32 cellular contexts compared by ENCODE assay signal in the genomic region with DNA sequence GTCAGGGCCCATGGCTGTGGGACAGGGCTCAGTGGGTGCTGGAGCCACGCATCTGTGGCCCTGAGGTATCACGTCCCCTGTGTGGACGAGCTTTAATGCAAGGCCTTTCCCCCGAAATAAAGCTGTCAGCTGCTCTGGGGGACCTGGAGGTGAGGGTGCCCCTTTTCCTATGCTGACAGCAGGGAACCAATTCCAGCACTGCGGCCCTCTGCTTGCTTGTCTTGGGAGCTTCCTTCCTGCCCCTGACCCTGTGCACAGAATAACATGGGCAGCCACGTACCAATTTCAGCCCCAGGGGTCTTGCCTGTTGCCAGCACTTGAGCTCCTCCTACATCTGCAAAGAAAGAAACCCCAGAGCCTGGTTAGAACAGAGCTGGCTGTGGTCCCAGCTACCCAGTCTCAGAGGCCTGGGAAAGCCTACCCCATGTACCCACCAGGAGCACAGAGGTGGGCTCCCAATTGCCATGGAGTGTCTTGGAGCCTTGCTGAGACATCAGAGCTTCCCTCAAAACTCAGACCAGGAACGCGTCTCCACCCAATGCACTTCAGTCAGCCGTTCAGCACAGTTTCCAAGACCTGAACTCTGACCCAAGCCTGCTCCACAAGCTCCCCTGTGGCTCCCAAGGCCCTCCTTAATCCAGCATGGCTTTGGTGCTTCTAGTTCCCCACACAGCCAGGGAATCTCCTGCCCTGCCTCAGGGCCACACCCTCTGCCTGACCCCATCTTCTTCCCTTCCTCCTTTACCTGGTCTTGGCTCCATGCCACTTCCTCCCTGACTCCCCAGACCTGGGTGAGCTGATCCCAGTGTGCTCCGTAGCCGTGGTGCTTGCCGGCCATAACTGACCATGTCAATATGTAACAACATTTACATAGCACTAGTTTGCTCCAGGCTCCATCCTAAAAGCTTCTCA. TPM values are rescaled to one million over a fixed set of nuclear protein-coding genes. Genes with fewer than 3 reads are reported as not detected.
DNase-seq lines count a peak whose midpoint lies in the region; ATAC-seq and TF ChIP-seq lines count a peak whose summit lies in the region.
"Had no signal": no experiment of that assay in that cellular context is flagged by ENCODE, and none has a peak within 500 bp of the region (broad histone marks: within the 10 kb centered on the region; RNA-seq: fewer than 3 reads in every experiment).

No MANE protein-coding gene starts in this region.

- CTCF ChIA-PET in activated CD8-positive, alpha-beta T cell treated with anti-CD3 and anti-CD28 coated beads, Interleukin-2, amount 10 ng/mL, durations not matched to agents 7 days and 5 days (lab: Charles Lee), result no interaction called here
- CTCF ChIA-PET in activated CD8-positive, alpha-beta T cell treated with anti-CD3 and anti-CD28 coated beads for 36 hours (lab: Charles Lee), result no interaction called here

- no peak overlapping the region for H3K27ac ChIP-seq in sigmoid colon
- H3K27ac ChIP-seq: 22Rv1; BLaER1 treated with 17β-estradiol and CSF1 and Interleukin-3, amounts not matched to agents 10 nM and 100 nM; brain microvascular endothelial cell; epithelial cell of prostate; KMS-11; Peyer's patch; transverse colon had no signal

- H3K27me3 Mint-ChIP-seq in activated CD8-positive, alpha-beta T cell treated with anti-CD3 and anti-CD28 coated beads, Interleukin-2, amount 10 ng/mL, durations not matched to agents 7 days and 5 days (ENCODE audit: low read depth), result peaks cover 4% of the 10 kb centered on the region
- no peaks in the 10 kb centered on the region for H3K27me3 Mint-ChIP-seq in activated CD8-positive, alpha-beta T cell treated with anti-CD3 and anti-CD28 coated beads for 36 hours
- no peaks in the 10 kb centered on the region for H3K27me3 Mint-ChIP-seq in activated T-helper 2 cell treated with anti-CD3 and anti-CD28 coated beads, Interferon-gamma antibody, Interleukin-2, Interleukin-4, amounts not matched to agents 10 μg/mL and 5 μg/mL and 100 μg/mL, durations not matched to agents 14 hours and 24 hours and 36 hours (ENCODE audit: low read depth)
- H3K27me3 Mint-ChIP-seq: activated CD4-positive, alpha-beta T cell treated with anti-CD3 and anti-CD28 coated beads for 36 hours; activated naive CD4-positive, alpha-beta T cell treated with anti-CD3 and anti-CD28 coated beads, Interleukin-2, amount 50 U/mL, for 24 hours had no signal

- H3K4me1 Mint-ChIP-seq in activated CD8-positive, alpha-beta T cell treated with anti-CD3 and anti-CD28 coated beads, Interleukin-2, amount 10 ng/mL, durations not matched to agents 7 days and 5 days (ENCODE audit: low read depth), result peaks cover 28% of the 10 kb centered on the region
- peaks cover 12% of the 10 kb centered on the region for H3K4me1 Mint-ChIP-seq in activated CD8-positive, alpha-beta T cell treated with anti-CD3 and anti-CD28 coated beads for 36 hours (ENCODE audit: low read depth)
- peaks cover 45% of the 10 kb centered on the region for H3K4me1 Mint-ChIP-seq in activated T-helper 2 cell treated with anti-CD3 and anti-CD28 coated beads, Interferon-gamma antibody, Interleukin-2, Interleukin-4, amounts not matched to agents 10 μg/mL and 5 μg/mL and 100 μg/mL, durations not matched to agents 14 hours and 24 hours and 36 hours (ENCODE audit: low read depth)
- peaks cover 83% of the 10 kb centered on the region for H3K4me1 Mint-ChIP-seq in stimulated activated effector memory CD8-positive, alpha-beta T cell treated with anti-CD3 and anti-CD28 coated beads, Interleukin-12 subunit alpha, Interleukin-12 subunit beta, amount 100 ng/mL, for 72 hours

- WGBS in sigmoid colon, 2 donors, result 75 to 86% methylated on average over 12 of the region's 12 CpGs

- POLR2A ChIA-PET in activated CD8-positive, alpha-beta T cell treated with anti-CD3 and anti-CD28 coated beads, Interleukin-2, amount 10 ng/mL, durations not matched to agents 7 days and 5 days (lab: Charles Lee), result no interaction called here
- POLR2A ChIA-PET in activated CD8-positive, alpha-beta T cell treated with anti-CD3 and anti-CD28 coated beads for 36 hours (lab: Charles Lee), result no interaction called here

- no peaks in the 10 kb centered on the region for H3K36me3 Mint-ChIP-seq in activated CD8-positive, alpha-beta T cell treated with anti-CD3 and anti-CD28 coated beads, Interleukin-2, amount 10 ng/mL, durations not matched to agents 7 days and 5 days (ENCODE audit: low read depth)
- no peaks in the 10 kb centered on the region for H3K36me3 Mint-ChIP-seq in activated CD8-positive, alpha-beta T cell treated with anti-CD3 and anti-CD28 coated beads for 36 hours (ENCODE audit: low read depth)
- peaks cover 32% of the 10 kb centered on the region for H3K36me3 Mint-ChIP-seq in activated T-helper 2 cell treated with anti-CD3 and anti-CD28 coated beads, Interferon-gamma antibody, Interleukin-2, Interleukin-4, amounts not matched to agents 10 μg/mL and 5 μg/mL and 100 μg/mL, durations not matched to agents 14 hours and 24 hours and 36 hours (ENCODE audit: low read depth)
- H3K36me3 Mint-ChIP-seq in stimulated activated effector memory CD8-positive, alpha-beta T cell treated with anti-CD3 and anti-CD28 coated beads, Interleukin-12 subunit alpha, Interleukin-12 subunit beta, amount 100 ng/mL, for 72 hours, result peaks cover 100% of the 10 kb centered on the region
- H3K36me3 Mint-ChIP-seq: activated naive CD4-positive, alpha-beta T cell treated with anti-CD3 and anti-CD28 coated beads, Interleukin-2, amount 50 U/mL, for 24 hours had no signal

- TF ChIP-seq POLR2A in sigmoid colon (IDR thresholded peaks at IDR 0.05), result no peak

- no peaks in the 10 kb centered on the region for H3K36me3 ChIP-seq in sigmoid colon
- H3K36me3 ChIP-seq: brain microvascular endothelial cell, Peyer's patch, transverse colon had no signal

- no peak overlapping the region for H3K27ac Mint-ChIP-seq in activated CD8-positive, alpha-beta T cell treated with anti-CD3 and anti-CD28 coated beads, Interleukin-2, amount 10 ng/mL, durations not matched to agents 7 days and 5 days
- no peak overlapping the region for H3K27ac Mint-ChIP-seq in activated CD8-positive, alpha-beta T cell treated with anti-CD3 and anti-CD28 coated beads for 36 hours
- peak overlapping the region; percentile 71 for H3K27ac Mint-ChIP-seq in activated T-helper 2 cell treated with anti-CD3 and anti-CD28 coated beads, Interferon-gamma antibody, Interleukin-2, Interleukin-4, amounts not matched to agents 10 μg/mL and 5 μg/mL and 100 μg/mL, durations not matched to agents 14 hours and 24 hours and 36 hours
- H3K27ac Mint-ChIP-seq in stimulated activated effector memory CD8-positive, alpha-beta T cell treated with anti-CD3 and anti-CD28 coated beads, Interleukin-12 subunit alpha, Interleukin-12 subunit beta, amount 100 ng/mL, for 72 hours, result peak overlapping the region; percentile 88
- H3K27ac Mint-ChIP-seq: activated CD4-positive, alpha-beta T cell treated with anti-CD3 and anti-CD28 coated beads for 36 hours; activated naive CD4-positive, alpha-beta T cell treated with anti-CD3 and anti-CD28 coated beads, Interleukin-2, amount 50 U/mL, for 24 hours had no signal

- H3K27me3 ChIP-seq in sigmoid colon, result no peaks in the 10 kb centered on the region
- H3K27me3 ChIP-seq: BLaER1 treated with 17β-estradiol and CSF1 and Interleukin-3, amounts not matched to agents 10 nM and 100 nM; brain microvascular endothelial cell; Peyer's patch; transverse colon had no signal

- DNase-seq in activated CD8-positive, alpha-beta T cell treated with anti-CD3 and anti-CD28 coated beads, Interleukin-2, amount 10 ng/mL, durations not matched to agents 7 days and 5 days, result peak; percentile 12
- no peak for DNase-seq in activated CD8-positive, alpha-beta T cell treated with anti-CD3 and anti-CD28 coated beads for 36 hours
- no peak for DNase-seq in activated T-helper 2 cell treated with anti-CD3 and anti-CD28 coated beads, Interferon-gamma antibody, Interleukin-2, Interleukin-4, amounts not matched to agents 10 μg/mL and 5 μg/mL and 100 μg/mL, durations not matched to agents 14 hours and 24 hours and 36 hours (ENCODE audit: low spot score)
- DNase-seq in kidney tubule cell (ENCODE audit: low spot score) (peak; percentile 19), posterior vena cava (ENCODE audit: low spot score) (no peak), sigmoid colon (no peak), NCI-H1417 (lab: John Stamatoyannopoulos, UW) (no peak)
- peak in 1 of 2 donors; percentile 39 for DNase-seq in stimulated activated effector memory CD8-positive, alpha-beta T cell treated with anti-CD3 and anti-CD28 coated beads, Interleukin-12 subunit alpha, Interleukin-12 subunit beta, amount 100 ng/mL, for 72 hours (ENCODE audit: low spot score in 2 of 2)
- DNase-seq: activated CD4-positive, alpha-beta T cell treated with anti-CD3 and anti-CD28 coated beads for 36 hours; amniotic stem cell; brain microvascular endothelial cell; DMS153; effector CD8-positive, alpha-beta T cell; HCEC 1CT; hippocampal formation; mesendoderm; NCI-H2029; NCI-H526; nucleus accumbens; Peyer's patch; SHP77 treated with DMSO at 0.1 percent for 48 hours; stimulated activated CD4-positive, alpha-beta T cell treated with anti-CD3 and anti-CD28 coated beads, Interleukin-15, amount 100 ng/mL, for 24 hours; stimulated activated CD4-positive, alpha-beta T cell treated with anti-CD3 and anti-CD28 coated beads, Interleukin-4, amount 100 ng/mL, for 4 hours; transverse colon had no signal

- no peak for TF ChIP-seq EP300 in sigmoid colon (IDR thresholded peaks at IDR 0.05)

- no peaks in the 10 kb centered on the region for H3K9me3 Mint-ChIP-seq in activated CD8-positive, alpha-beta T cell treated with anti-CD3 and anti-CD28 coated beads, Interleukin-2, amount 10 ng/mL, durations not matched to agents 7 days and 5 days (ENCODE audit: insufficient read depth)
- no peaks in the 10 kb centered on the region for H3K9me3 Mint-ChIP-seq in activated CD8-positive, alpha-beta T cell treated with anti-CD3 and anti-CD28 coated beads for 36 hours
- no peaks in the 10 kb centered on the region for H3K9me3 Mint-ChIP-seq in activated T-helper 2 cell treated with anti-CD3 and anti-CD28 coated beads, Interferon-gamma antibody, Interleukin-2, Interleukin-4, amounts not matched to agents 10 μg/mL and 5 μg/mL and 100 μg/mL, durations not matched to agents 14 hours and 24 hours and 36 hours
- no peaks in the 10 kb centered on the region for H3K9me3 Mint-ChIP-seq in stimulated activated effector memory CD8-positive, alpha-beta T cell treated with anti-CD3 and anti-CD28 coated beads, Interleukin-12 subunit alpha, Interleukin-12 subunit beta, amount 100 ng/mL, for 72 hours
- H3K9me3 Mint-ChIP-seq: activated naive CD4-positive, alpha-beta T cell treated with anti-CD3 and anti-CD28 coated beads, Interleukin-2, amount 50 U/mL, for 24 hours had no signal

- H3K4me3 ChIP-seq in sigmoid colon, result no peak overlapping the region
- H3K4me3 ChIP-seq: BLaER1 treated with 17β-estradiol and CSF1 and Interleukin-3, amounts not matched to agents 10 nM and 100 nM; GM12878; Peyer's patch; transverse colon had no signal

- TF ChIP-seq CTCF in activated CD8-positive, alpha-beta T cell treated with anti-CD3 and anti-CD28 coated beads for 36 hours (IDR thresholded peaks at IDR 0.05), result no peak
- TF ChIP-seq CTCF in sigmoid colon (IDR thresholded peaks at IDR 0.05), result no peak

- no peaks in the 10 kb centered on the region for H3K4me1 ChIP-seq in sigmoid colon
- H3K4me1 ChIP-seq: transverse colon had no signal

- no peak for ATAC-seq in activated CD8-positive, alpha-beta T cell treated with anti-CD3 and anti-CD28 coated beads, Interleukin-2, amount 10 ng/mL, durations not matched to agents 7 days and 5 days
- no peak for ATAC-seq in activated CD8-positive, alpha-beta T cell treated with anti-CD3 and anti-CD28 coated beads for 36 hours
- no peak for ATAC-seq in stimulated activated effector memory CD8-positive, alpha-beta T cell treated with anti-CD3 and anti-CD28 coated beads, Interleukin-12 subunit alpha, Interleukin-12 subunit beta, amount 100 ng/mL, for 72 hours
- ATAC-seq: activated CD4-positive, alpha-beta T cell treated with anti-CD3 and anti-CD28 coated beads for 36 hours; GM12878 had no signal

- no peaks in the 10 kb centered on the region for H3K9me3 ChIP-seq in sigmoid colon
- H3K9me3 ChIP-seq: BLaER1 treated with 17β-estradiol and CSF1 and Interleukin-3, amounts not matched to agents 10 nM and 100 nM; Peyer's patch; transverse colon had no signal

- intact Hi-C loops in activated CD8-positive, alpha-beta T cell treated with anti-CD3 and anti-CD28 coated beads for 36 hours (cut with micrococcal nuclease), result no loop called here
- intact Hi-C loops in activated T-helper 2 cell treated with anti-CD3 and anti-CD28 coated beads, Interferon-gamma antibody, Interleukin-2, Interleukin-4, amounts not matched to agents 10 μg/mL and 5 μg/mL and 100 μg/mL, durations not matched to agents 14 hours and 24 hours and 36 hours (cut with micrococcal nuclease), result no loop called here
- intact Hi-C loops in posterior vena cava (cut with DNase I), result no loop called here
- intact Hi-C loops in sigmoid colon (cut with DNase I), result loop anchor here (10.0 kb wide), 1 partner anchor 513 kb away; no protein-coding TSS in a partner anchor

- H3K4me3 Mint-ChIP-seq in activated CD8-positive, alpha-beta T cell treated with anti-CD3 and anti-CD28 coated beads, Interleukin-2, amount 10 ng/mL, durations not matched to agents 7 days and 5 days, result no peak overlapping the region
- H3K4me3 Mint-ChIP-seq in activated CD8-positive, alpha-beta T cell treated with anti-CD3 and anti-CD28 coated beads for 36 hours, result no peak overlapping the region
- H3K4me3 Mint-ChIP-seq in activated T-helper 2 cell treated with anti-CD3 and anti-CD28 coated beads, Interferon-gamma antibody, Interleukin-2, Interleukin-4, amounts not matched to agents 10 μg/mL and 5 μg/mL and 100 μg/mL, durations not matched to agents 14 hours and 24 hours and 36 hours (ENCODE audit: low read depth), result no peak overlapping the region
- peak overlapping the region; percentile 34 for H3K4me3 Mint-ChIP-seq in stimulated activated effector memory CD8-positive, alpha-beta T cell treated with anti-CD3 and anti-CD28 coated beads, Interleukin-12 subunit alpha, Interleukin-12 subunit beta, amount 100 ng/mL, for 72 hours
- H3K4me3 Mint-ChIP-seq: activated CD4-positive, alpha-beta T cell treated with anti-CD3 and anti-CD28 coated beads for 36 hours; activated naive CD4-positive, alpha-beta T cell treated with anti-CD3 and anti-CD28 coated beads, Interleukin-2, amount 50 U/mL, for 24 hours had no signal

RNA-seq across cellular contexts. Expression of a gene that starts 20.3 kb away (rescaled TPM):
- total RNA-seq in activated CD8-positive, alpha-beta T cell treated with anti-CD3 and anti-CD28 coated beads, Interleukin-2, amount 10 ng/mL, durations not matched to agents 7 days and 5 days, result 10 to 100 TPM; 24.4 to 25.6 TPM
- total RNA-seq in activated CD8-positive, alpha-beta T cell treated with anti-CD3 and anti-CD28 coated beads for 36 hours, result 10 to 100 TPM; 16.6 to 19.0 TPM
- total RNA-seq in activated T-helper 2 cell treated with anti-CD3 and anti-CD28 coated beads, Interferon-gamma antibody, Interleukin-2, Interleukin-4, amounts not matched to agents 10 μg/mL and 5 μg/mL and 100 μg/mL, durations not matched to agents 14 hours and 24 hours and 36 hours, result 53.2 and 58.4 TPM in 2 replicates
- total RNA-seq in posterior vena cava, result 10 to 100 TPM; 17.0 to 26.1 TPM
- 10 to 100 TPM in 2 of 4 donors, 1 to 10 TPM in 2; 8.0 to 17.8 (median 9.9) TPM for total RNA-seq in sigmoid colon
- polyA plus RNA-seq in sigmoid colon, result 10 to 100 TPM in 2 of 3 donors, 1 to 10 TPM in 1; 5.4 to 15.6 (median 11.1) TPM

RNA-seq across cellular contexts. Expression of a gene that starts 34.1 kb away (rescaled TPM):
- total RNA-seq in activated CD8-positive, alpha-beta T cell treated with anti-CD3 and anti-CD28 coated beads, Interleukin-2, amount 10 ng/mL, durations not matched to agents 7 days and 5 days, result not detected
- not detected for total RNA-seq in activated CD8-positive, alpha-beta T cell treated with anti-CD3 and anti-CD28 coated beads for 36 hours
- total RNA-seq in activated T-helper 2 cell treated with anti-CD3 and anti-CD28 coated beads, Interferon-gamma antibody, Interleukin-2, Interleukin-4, amounts not matched to agents 10 μg/mL and 5 μg/mL and 100 μg/mL, durations not matched to agents 14 hours and 24 hours and 36 hours, result not detected in 2 replicates
- total RNA-seq in posterior vena cava (not detected), sigmoid colon (not detected)
- polyA plus RNA-seq in sigmoid colon, result not detected
- total RNA-seq: activated CD4-positive, alpha-beta T cell treated with anti-CD3 and anti-CD28 coated beads for 36 hours; GM12878; Peyer's patch; pulmonary artery endothelial cell; subcutaneous adipose tissue; transverse colon had no signal
- polyA plus RNA-seq: GM12878 had no signal

RNA-seq across cellular contexts. Expression of a gene that starts 52.6 kb away (rescaled TPM):
- total RNA-seq in activated CD8-positive, alpha-beta T cell treated with anti-CD3 and anti-CD28 coated beads, Interleukin-2, amount 10 ng/mL, durations not matched to agents 7 days and 5 days, result not detected
- under 1 TPM; 0.04 to 0.09 TPM for total RNA-seq in activated CD8-positive, alpha-beta T cell treated with anti-CD3 and anti-CD28 coated beads for 36 hours
- 0.53 and 0.57 TPM in 2 replicates for total RNA-seq in activated T-helper 2 cell treated with anti-CD3 and anti-CD28 coated beads, Interferon-gamma antibody, Interleukin-2, Interleukin-4, amounts not matched to agents 10 μg/mL and 5 μg/mL and 100 μg/mL, durations not matched to agents 14 hours and 24 hours and 36 hours
- total RNA-seq in posterior vena cava (10 to 100 TPM; 14.9 to 20.2 TPM), sigmoid colon (10 to 100 TPM in 2 of 4 donors, 1 to 10 TPM in 2; 9.5 to 13.3 (median 10.9) TPM)
- 1 to 10 TPM in 2 of 3 donors, under 1 TPM in 1; 0.23 to 3.3 (median 1.2) TPM for polyA plus RNA-seq in sigmoid colon
- total RNA-seq: GM12878 had no signal

Comparison
In these comparisons a context has a peak if more than half of its experiments do, and no peak if none do; other contexts are left out.
1. DNase-seq: peak in activated CD8-positive, alpha-beta T cell treated with anti-CD3 and anti-CD28 coated beads, Interleukin-2, amount 10 ng/mL, durations not matched to agents 7 days and 5 days (single experiment) and kidney tubule cell (single experiment); none in activated CD8-positive, alpha-beta T cell treated with anti-CD3 and anti-CD28 coated beads for 36 hours (single experiment), activated T-helper 2 cell treated with anti-CD3 and anti-CD28 coated beads, Interferon-gamma antibody, Interleukin-2, Interleukin-4, amounts not matched to agents 10 μg/mL and 5 μg/mL and 100 μg/mL, durations not matched to agents 14 hours and 24 hours and 36 hours (single experiment), posterior vena cava (single experiment), sigmoid colon (single experiment) and NCI-H1417 (0 of 3).
2. H3K27ac Mint-ChIP-seq: peak in activated T-helper 2 cell treated with anti-CD3 and anti-CD28 coated beads, Interferon-gamma antibody, Interleukin-2, Interleukin-4, amounts not matched to agents 10 μg/mL and 5 μg/mL and 100 μg/mL, durations not matched to agents 14 hours and 24 hours and 36 hours (single experiment) and stimulated activated effector memory CD8-positive, alpha-beta T cell treated with anti-CD3 and anti-CD28 coated beads, Interleukin-12 subunit alpha, Interleukin-12 subunit beta, amount 100 ng/mL, for 72 hours (single experiment); none in activated CD8-positive, alpha-beta T cell treated with anti-CD3 and anti-CD28 coated beads, Interleukin-2, amount 10 ng/mL, durations not matched to agents 7 days and 5 days (single experiment) and activated CD8-positive, alpha-beta T cell treated with anti-CD3 and anti-CD28 coated beads for 36 hours (single experiment).